35 cellular contexts compared by ENCODE assay signal in genomic region chr19:36707134-36707533, GRCh38.
"Had no signal": no experiment of that assay in that cellular context is flagged by ENCODE, and none has a peak within 500 bp of the region (broad histone marks: within the 10 kb centered on the region; RNA-seq: fewer than 3 reads in every experiment).

No MANE protein-coding gene starts in this region.

- H3K27ac Mint-ChIP-seq: activated CD4-positive, alpha-beta memory T cell treated with anti-CD3 and anti-CD28 coated beads for 36 hours; activated CD4-positive, alpha-beta T cell treated with anti-CD3 and anti-CD28 coated beads, Interleukin-2, amount 10 ng/mL, durations not matched to agents 24 days and 14 days; activated naive CD4-positive, alpha-beta T cell treated with anti-CD3 and anti-CD28 coated beads, Interleukin-2, amount 10 ng/mL, durations not matched to agents 7 days and 5 days; activated naive CD8-positive, alpha-beta T cell treated with anti-CD3 and anti-CD28 coated beads, Interleukin-2, amount 10 ng/mL, durations not matched to agents 7 days and 5 days; activated T-helper 1 cell treated with anti-CD3 and anti-CD28 coated beads, Interleukin-12 subunit alpha, Interleukin-12 subunit beta, Interleukin-2, Interleukin-4 antibody, amounts not matched to agents 30 ng/mL and 10 ng/mL and 1 ng/mL, durations not matched to agents 14 hours and 24 hours and 36 hours; effector memory CD8-positive, alpha-beta T cell; naive B cell; progenitor cell of endocrine pancreas; stimulated activated effector memory CD8-positive, alpha-beta T cell treated with anti-CD3 and anti-CD28 coated beads, Interleukin-12 subunit alpha, Interleukin-12 subunit beta, amount 100 ng/mL, for 72 hours; stimulated activated naive CD8-positive, alpha-beta T cell treated with anti-CD3 and anti-CD28 coated beads, Interleukin-15, Interleukin-2, amounts not matched to agents 100 ng/mL and 50 ng/mL, for 24 hours; T-helper 17 cell had no signal

- ATAC-seq: activated CD4-positive, CD25-positive, alpha-beta regulatory T cell treated with anti-CD3 and anti-CD28 coated beads, Interleukin-2, amount 50 U/mL, for 24 hours; effector memory CD8-positive, alpha-beta T cell; esophagus mucosa; left lobe of liver; lower lobe of right lung; mucosa of descending colon; sciatic nerve; stimulated activated effector memory CD8-positive, alpha-beta T cell treated with anti-CD3 and anti-CD28 coated beads, Interleukin-12 subunit alpha, Interleukin-12 subunit beta, amount 100 ng/mL, for 72 hours; T-helper 17 cell had no signal

- H3K27me3 ChIP-seq: brain microvascular endothelial cell, ovary had no signal

- H3K4me3 ChIP-seq: lower lobe of right lung, mucosa of descending colon, ovary, skin epidermis, thoracic aorta had no signal

- DNase-seq: activated CD4-positive, alpha-beta memory T cell treated with anti-CD3 and anti-CD28 coated beads for 36 hours; activated CD4-positive, alpha-beta T cell treated with anti-CD3 and anti-CD28 coated beads, Interleukin-2, amount 10 ng/mL, durations not matched to agents 24 days and 14 days; activated CD8-positive, alpha-beta memory T cell treated with anti-CD3 and anti-CD28 coated beads, Interleukin-2, amount 50 U/mL, for 4 hours; activated effector memory CD4-positive, alpha-beta T cell treated with anti-CD3 and anti-CD28 coated beads, Interleukin-2, amount 50 U/mL, for 16 hours; activated naive CD4-positive, alpha-beta T cell treated with anti-CD3 and anti-CD28 coated beads, Interleukin-2, amount 10 ng/mL, durations not matched to agents 7 days and 5 days; activated naive CD8-positive, alpha-beta T cell treated with anti-CD3 and anti-CD28 coated beads, Interleukin-2, amount 10 ng/mL, durations not matched to agents 7 days and 5 days; activated T-cell treated with anti-CD3 and anti-CD28 coated beads, Interleukin-2, amount 50 U/mL, for 1 hour; amniotic stem cell; brain microvascular endothelial cell; cortex of kidney; effector memory CD8-positive, alpha-beta T cell; foreskin melanocyte; kidney glomerular epithelial cell; lower lobe of right lung; mesendoderm; mucosa of descending colon; naive B cell; ovary; stimulated activated CD4-positive, alpha-beta T cell treated with anti-CD3 and anti-CD28 coated beads, Interleukin-4, amount 100 ng/mL, for 24 hours; T-helper 17 cell; T1000; trophoblast cell; WERI-Rb-1 had no signal

- FAIRE-seq: astrocyte, urothelium cell line had no signal

- H3K27ac ChIP-seq: brain microvascular endothelial cell, lower lobe of right lung, ovary, skin epidermis, thoracic aorta, WERI-Rb-1 had no signal

- H3K4me3 Mint-ChIP-seq: activated CD4-positive, alpha-beta memory T cell treated with anti-CD3 and anti-CD28 coated beads for 36 hours; activated CD4-positive, alpha-beta T cell treated with anti-CD3 and anti-CD28 coated beads, Interleukin-2, amount 10 ng/mL, durations not matched to agents 24 days and 14 days; activated naive CD4-positive, alpha-beta T cell treated with anti-CD3 and anti-CD28 coated beads, Interleukin-2, amount 10 ng/mL, durations not matched to agents 7 days and 5 days; activated naive CD8-positive, alpha-beta T cell treated with anti-CD3 and anti-CD28 coated beads, Interleukin-2, amount 10 ng/mL, durations not matched to agents 7 days and 5 days; activated T-helper 1 cell treated with anti-CD3 and anti-CD28 coated beads, Interleukin-12 subunit alpha, Interleukin-12 subunit beta, Interleukin-2, Interleukin-4 antibody, amounts not matched to agents 30 ng/mL and 10 ng/mL and 1 ng/mL, durations not matched to agents 14 hours and 24 hours and 36 hours; effector memory CD8-positive, alpha-beta T cell; naive B cell; stimulated activated effector memory CD8-positive, alpha-beta T cell treated with anti-CD3 and anti-CD28 coated beads, Interleukin-12 subunit alpha, Interleukin-12 subunit beta, amount 100 ng/mL, for 72 hours; stimulated activated naive CD8-positive, alpha-beta T cell treated with anti-CD3 and anti-CD28 coated beads, Interleukin-15, Interleukin-2, amounts not matched to agents 100 ng/mL and 50 ng/mL, for 24 hours; T-helper 17 cell had no signal

- H3K4me1 Mint-ChIP-seq: activated CD4-positive, alpha-beta T cell treated with anti-CD3 and anti-CD28 coated beads, Interleukin-2, amount 10 ng/mL, durations not matched to agents 24 days and 14 days; activated naive CD4-positive, alpha-beta T cell treated with anti-CD3 and anti-CD28 coated beads, Interleukin-2, amount 10 ng/mL, durations not matched to agents 7 days and 5 days; activated naive CD8-positive, alpha-beta T cell treated with anti-CD3 and anti-CD28 coated beads, Interleukin-2, amount 10 ng/mL, durations not matched to agents 7 days and 5 days; stimulated activated effector memory CD8-positive, alpha-beta T cell treated with anti-CD3 and anti-CD28 coated beads, Interleukin-12 subunit alpha, Interleukin-12 subunit beta, amount 100 ng/mL, for 72 hours; T-helper 17 cell had no signal

- H3K4me1 ChIP-seq: lower lobe of right lung had no signal

- H3K27me3 Mint-ChIP-seq: activated CD4-positive, alpha-beta memory T cell treated with anti-CD3 and anti-CD28 coated beads for 36 hours; activated CD4-positive, alpha-beta T cell treated with anti-CD3 and anti-CD28 coated beads, Interleukin-2, amount 10 ng/mL, durations not matched to agents 24 days and 14 days; activated naive CD4-positive, alpha-beta T cell treated with anti-CD3 and anti-CD28 coated beads, Interleukin-2, amount 10 ng/mL, durations not matched to agents 7 days and 5 days; activated naive CD8-positive, alpha-beta T cell treated with anti-CD3 and anti-CD28 coated beads, Interleukin-2, amount 10 ng/mL, durations not matched to agents 7 days and 5 days; effector memory CD8-positive, alpha-beta T cell; naive B cell; progenitor cell of endocrine pancreas; stimulated activated naive CD8-positive, alpha-beta T cell treated with anti-CD3 and anti-CD28 coated beads, Interleukin-15, Interleukin-2, amounts not matched to agents 100 ng/mL and 50 ng/mL, for 24 hours; T-helper 17 cell had no signal

- H3K36me3 ChIP-seq: ovary had no signal
